In genomic region chr3:194250104-194251002, GRCh38 we compare ENCODE assay signal across 10 cellular contexts.
DNase-seq lines count a peak whose midpoint lies in the region; TF ChIP-seq lines count a peak whose summit lies in the region.
"Had no signal": no experiment of that assay in that cellular context is flagged by ENCODE, and none has a peak within 500 bp of the region (broad histone marks: within the 10 kb centered on the region; RNA-seq: fewer than 3 reads in every experiment).

No MANE protein-coding gene starts in this region.

- intact Hi-C loops in Calu3 (cut with micrococcal nuclease; ENCODE audit: unreplicated experiment), result no loop called here
- intact Hi-C loops in Caco-2 (cut with micrococcal nuclease; ENCODE audit: unreplicated experiment), result no loop called here

- DNase-seq in DMS 273 (lab: John Stamatoyannopoulos, UW; ENCODE audit: unreplicated experiment) (peak; percentile 88), NCI-H69 (lab: John Stamatoyannopoulos, UW) (peak; percentile 95), fibroblast of the aortic adventitia (ENCODE audit: low read depth) (peak; percentile 79), osteocyte (ENCODE audit: extremely low spot score, unreplicated experiment) (peak; percentile 90), Calu3 (no peak), amniotic stem cell (lab: John Stamatoyannopoulos, UW) (no peak), NCI-H345 treated with DMSO at 0.1 percent for 48 hours (lab: John Stamatoyannopoulos, UW; ENCODE audit: unreplicated experiment) (no peak), Caco-2 (no peak)
- DNase-seq: Peyer's patch had no signal

- peaks cover 41% of the 10 kb centered on the region for H3K27me3 Mint-ChIP-seq in osteocyte (ENCODE audit: unreplicated experiment)
- H3K27me3 Mint-ChIP-seq in Calu3 (ENCODE audit: unreplicated experiment), result peaks cover 33% of the 10 kb centered on the region
- no peaks in the 10 kb centered on the region for H3K27me3 Mint-ChIP-seq in Caco-2 (ENCODE audit: insufficient read depth, unreplicated experiment)

- BruUV-seq in Calu3 (replicated peaks; lab: Mats Ljungman, UMichigan) (no TSS peak), Caco-2 (replicated peaks; lab: Mats Ljungman, UMichigan) (no TSS peak)

- H3K9me3 ChIP-seq in Caco-2, result no peaks in the 10 kb centered on the region
- H3K9me3 ChIP-seq: Peyer's patch, thoracic aorta had no signal

- peaks cover 9% of the 10 kb centered on the region; the same call in 1 of the 2 replicates for H3K4me1 ChIP-seq in Caco-2

- H3K9me3 Mint-ChIP-seq in osteocyte (ENCODE audit: unreplicated experiment), result no peaks in the 10 kb centered on the region
- H3K9me3 Mint-ChIP-seq in Calu3 (ENCODE audit: low read depth, unreplicated experiment), result no peaks in the 10 kb centered on the region
- H3K9me3 Mint-ChIP-seq in Caco-2 (ENCODE audit: unreplicated experiment), result no peaks in the 10 kb centered on the region

- H3K4me3 ChIP-seq in fibroblast of the aortic adventitia (ENCODE audit: low read depth, low read length) (no peak overlapping the region), Caco-2 (ENCODE audit: low read depth, low read length) (no peak overlapping the region)
- H3K4me3 ChIP-seq: Peyer's patch, thoracic aorta had no signal

- TF ChIP-seq CTCF in fibroblast of the aortic adventitia (IDR thresholded peaks at IDR 0.05; ENCODE audit: insufficient read depth, low read length) (no peak), osteocyte (IDR thresholded peaks at IDR 0.05) (no peak), Calu3 (IDR thresholded peaks at IDR 0.05; ENCODE audit: unreplicated experiment) (no peak), Caco-2 (IDR thresholded peaks at IDR 0.05; ENCODE audit: insufficient read depth in 1 of 2, low read depth in 1 of 2, low read length in 1 of 2, severe bottlenecking in 1 of 2, unreplicated experiment in 1 of 2) (no peak)

- CTCF ChIA-PET in Calu3 (lab: Charles Lee), result interaction anchor here (0.6 kb wide), 1 partner anchor 451 kb away, joined by 6 read pairs; no protein-coding TSS in a partner anchor
- CTCF ChIA-PET in Caco-2 (lab: Charles Lee), result no interaction called here

- H3K27ac Mint-ChIP-seq in osteocyte (ENCODE audit: unreplicated experiment), result peak overlapping the region; percentile 52
- no peak overlapping the region for H3K27ac Mint-ChIP-seq in Calu3 (ENCODE audit: unreplicated experiment)
- no peak overlapping the region for H3K27ac Mint-ChIP-seq in Caco-2 (ENCODE audit: unreplicated experiment)

- POLR2A ChIA-PET in Caco-2 (lab: Charles Lee), result no interaction called here

- H3K36me3 Mint-ChIP-seq in osteocyte (ENCODE audit: unreplicated experiment) (no peaks in the 10 kb centered on the region), Calu3 (ENCODE audit: insufficient read depth, unreplicated experiment) (no peaks in the 10 kb centered on the region), Caco-2 (ENCODE audit: insufficient read depth, unreplicated experiment) (no peaks in the 10 kb centered on the region)

- no peaks in the 10 kb centered on the region for H3K27me3 ChIP-seq in Caco-2 (replicated peaks; ENCODE audit: control insufficient read depth, insufficient read depth, low read length)
- H3K27me3 ChIP-seq: Peyer's patch had no signal

- no peak overlapping the region for H3K4me3 Mint-ChIP-seq in osteocyte (ENCODE audit: unreplicated experiment)
- H3K4me3 Mint-ChIP-seq in Calu3 (ENCODE audit: low read depth, unreplicated experiment), result no peak overlapping the region
- no peak overlapping the region for H3K4me3 Mint-ChIP-seq in Caco-2 (ENCODE audit: unreplicated experiment)

- H3K4me1 Mint-ChIP-seq in osteocyte (ENCODE audit: unreplicated experiment) (peaks cover 30% of the 10 kb centered on the region), Calu3 (ENCODE audit: low read depth, unreplicated experiment) (no peaks in the 10 kb centered on the region), Caco-2 (ENCODE audit: low read depth, unreplicated experiment) (peaks cover 5% of the 10 kb centered on the region)

- H3K36me3 ChIP-seq in Caco-2 (ENCODE audit: control insufficient read depth, insufficient read depth, low read length), result no peaks in the 10 kb centered on the region
- H3K36me3 ChIP-seq: Peyer's patch, thoracic aorta had no signal

Comparison
In these comparisons a context has a peak if more than half of its experiments do, and no peak if none do; other contexts are left out.
1. DNase-seq: peak in DMS 273 (single experiment), NCI-H69 (single experiment), fibroblast of the aortic adventitia (single experiment) and osteocyte (single experiment); none in Calu3 (single experiment), amniotic stem cell (single experiment), NCI-H345 treated with DMSO at 0.1 percent for 48 hours (single experiment) and Caco-2 (0 of 2).